ENCODE assay signal across 30 cellular contexts in genomic region chr13:49833402-49833801, GRCh38.
"Had no signal": no experiment of that assay in that cellular context is flagged by ENCODE, and none has a peak within 500 bp of the region (broad histone marks: within the 10 kb centered on the region; RNA-seq: fewer than 3 reads in every experiment).

No MANE protein-coding gene starts in this region.

- H3K27me3 Mint-ChIP-seq: stimulated activated naive CD8-positive, alpha-beta T cell treated with anti-CD3 and anti-CD28 coated beads, Interleukin-15, amount 100 ng/mL, for 72 hours had no signal

- H3K9me3 ChIP-seq: colonic mucosa, gastroesophageal sphincter, thyroid gland, vagina had no signal

- H3K9me3 Mint-ChIP-seq: natural killer cell treated with Interleukin-12 subunit alpha and Interleukin-12 subunit beta and Interleukin-15 and Interleukin-18, amount 100 ng/mL, for 72 hours had no signal

- FAIRE-seq: endothelial cell of umbilical vein, kidney had no signal

- H3K36me3 ChIP-seq: colonic mucosa, esophagus muscularis mucosa, gastroesophageal sphincter, heart left ventricle, suprapubic skin, thyroid gland, vagina had no signal

- H3K27me3 ChIP-seq: colonic mucosa, esophagus muscularis mucosa, gastroesophageal sphincter, heart left ventricle, hepatocyte, suprapubic skin, thyroid gland, vagina had no signal

- H3K4me3 ChIP-seq: colonic mucosa, esophagus muscularis mucosa, gastroesophageal sphincter, heart left ventricle, hepatocyte, lung, psoas muscle, smooth muscle cell, suprapubic skin, thyroid gland, vagina had no signal

- H3K4me1 ChIP-seq: colonic mucosa, esophagus muscularis mucosa, gastroesophageal sphincter, heart left ventricle, psoas muscle, suprapubic skin, thyroid gland, vagina had no signal

- H3K4me1 Mint-ChIP-seq: memory B cell had no signal

- ATAC-seq: foreskin keratinocyte; gastroesophageal sphincter; heart left ventricle; left lobe of liver; natural killer cell treated with Interleukin-12 subunit alpha and Interleukin-12 subunit beta and Interleukin-15 and Interleukin-18, amount 100 ng/mL, for 72 hours; psoas muscle; right cardiac atrium; stimulated activated naive CD8-positive, alpha-beta T cell treated with anti-CD3 and anti-CD28 coated beads, Interleukin-15, amount 100 ng/mL, for 72 hours had no signal

- H3K27ac ChIP-seq: colonic mucosa, esophagus muscularis mucosa, foreskin keratinocyte, gastroesophageal sphincter, heart left ventricle, hepatocyte, psoas muscle, suprapubic skin, thyroid gland, vagina had no signal

- H3K27ac Mint-ChIP-seq: dendritic cell treated with granulocyte-macrophage colony-stimulating factor and Interleukin-4, amounts not matched to agents 40 ng/mL and 50 ng/mL, for 4 days; memory B cell; natural killer cell treated with Interleukin-12 subunit alpha and Interleukin-12 subunit beta and Interleukin-15 and Interleukin-18, amount 100 ng/mL, for 72 hours had no signal

- H3K4me2 ChIP-seq: hepatocyte, smooth muscle cell had no signal

- DNase-seq: colonic mucosa; effector CD8-positive, alpha-beta T cell; foreskin keratinocyte; heart left ventricle; kidney; naive B cell; nucleus accumbens; psoas muscle; right cardiac atrium; stimulated activated CD4-positive, alpha-beta T cell treated with anti-CD3 and anti-CD28 coated beads, Interleukin-12 subunit alpha, Interleukin-12 subunit beta, amount 100 ng/mL, for 4 hours; stimulated activated CD4-positive, alpha-beta T cell treated with anti-CD3 and anti-CD28 coated beads, Interleukin-1b, Interleukin-23, amount 100 ng/mL, for 48 hours; stimulated activated CD4-positive, alpha-beta T cell treated with anti-CD3 and anti-CD28 coated beads, Interleukin-4, amount 100 ng/mL, for 1 hour; stimulated activated CD8-positive, alpha-beta memory T cell treated with anti-CD3 and anti-CD28 coated beads, Interleukin-4, amount 100 ng/mL, for 48 hours; stimulated activated naive CD4-positive, alpha-beta T cell; stimulated activated naive CD8-positive, alpha-beta T cell treated with anti-CD3 and anti-CD28 coated beads, Interleukin-15, amount 100 ng/mL, for 72 hours; thyroid gland; trophoblast cell had no signal

- H3K36me3 Mint-ChIP-seq: natural killer cell treated with Interleukin-12 subunit alpha and Interleukin-12 subunit beta and Interleukin-15 and Interleukin-18, amount 100 ng/mL, for 72 hours had no signal

- H3K4me3 Mint-ChIP-seq: dendritic cell treated with granulocyte-macrophage colony-stimulating factor and Interleukin-4, amounts not matched to agents 40 ng/mL and 50 ng/mL, for 4 days; memory B cell; naive B cell; natural killer cell treated with Interleukin-12 subunit alpha and Interleukin-12 subunit beta and Interleukin-15 and Interleukin-18, amount 100 ng/mL, for 72 hours; neural crest cell; stimulated activated naive CD8-positive, alpha-beta T cell treated with anti-CD3 and anti-CD28 coated beads, Interleukin-15, amount 100 ng/mL, for 72 hours had no signal

- H2AFZ ChIP-seq: hepatocyte had no signal

- H3K79me2 ChIP-seq: hepatocyte had no signal
